Comparison of ENCODE assay signal across 27 cellular contexts in genomic region chr13:113464476-113464875, GRCh38.
"Had no signal": no experiment of that assay in that cellular context is flagged by ENCODE, and none has a peak within 500 bp of the region (broad histone marks: within the 10 kb centered on the region; RNA-seq: fewer than 3 reads in every experiment).

No MANE protein-coding gene starts in this region.

- H3K4me3 Mint-ChIP-seq: activated CD4-positive, alpha-beta memory T cell treated with anti-CD3 and anti-CD28 coated beads, Interleukin-2, amount 10 ng/mL, durations not matched to agents 7 days and 5 days; activated CD4-positive, alpha-beta T cell treated with anti-CD3 and anti-CD28 coated beads, Interleukin-2, amount 10 ng/mL, durations not matched to agents 24 days and 14 days; activated CD8-positive, alpha-beta memory T cell treated with anti-CD3 and anti-CD28 coated beads, Interleukin-2, amount 10 ng/mL, durations not matched to agents 7 days and 5 days; activated naive CD8-positive, alpha-beta T cell; brain; mesothelial cell of epicardium; naive B cell; neural progenitor cell had no signal

- H3K27ac Mint-ChIP-seq: activated CD4-positive, alpha-beta memory T cell treated with anti-CD3 and anti-CD28 coated beads, Interleukin-2, amount 10 ng/mL, durations not matched to agents 7 days and 5 days; activated CD4-positive, alpha-beta T cell treated with anti-CD3 and anti-CD28 coated beads, Interleukin-2, amount 10 ng/mL, durations not matched to agents 24 days and 14 days; activated naive CD8-positive, alpha-beta T cell; mesothelial cell of epicardium; neural progenitor cell had no signal

- ATAC-seq: activated CD8-positive, alpha-beta memory T cell treated with anti-CD3 and anti-CD28 coated beads, Interleukin-2, amount 10 ng/mL, durations not matched to agents 7 days and 5 days; esophagus mucosa; heart left ventricle; left colon; right cardiac atrium had no signal

- DNase-seq: activated CD4-positive, alpha-beta memory T cell treated with anti-CD3 and anti-CD28 coated beads, Interleukin-2, amount 10 ng/mL, durations not matched to agents 7 days and 5 days; activated CD4-positive, alpha-beta T cell treated with anti-CD3 and anti-CD28 coated beads, Interleukin-2, amount 10 ng/mL, durations not matched to agents 24 days and 14 days; activated CD4-positive, CD25-positive, alpha-beta regulatory T cell treated with anti-CD3 and anti-CD28 coated beads, Interleukin-2, amount 50 U/mL, for 72 hours; activated CD8-positive, alpha-beta memory T cell treated with anti-CD3 and anti-CD28 coated beads, Interleukin-2, amount 10 ng/mL, durations not matched to agents 7 days and 5 days; activated effector memory CD4-positive, alpha-beta T cell treated with Interleukin-2 at 50 U/mL for 16 hours; activated naive CD4-positive, alpha-beta T cell treated with Interleukin-2 at 50 U/mL for 16 hours; activated T-cell treated with anti-CD3 and anti-CD28 coated beads, Interleukin-2, amount 50 U/mL, for 48 hours; dorsolateral prefrontal cortex; foreskin fibroblast; heart left ventricle; hypothalamus; immature natural killer cell; kidney; left colon; mammary epithelial cell; naive B cell; occipital lobe; right cardiac atrium; spleen; stimulated activated naive CD4-positive, alpha-beta T cell treated with Interleukin-2 at 50 U/mL for 16 hours; T-helper 9 cell; transverse colon had no signal

- H3K27me3 Mint-ChIP-seq: activated CD4-positive, alpha-beta memory T cell treated with anti-CD3 and anti-CD28 coated beads, Interleukin-2, amount 10 ng/mL, durations not matched to agents 7 days and 5 days; activated CD4-positive, alpha-beta T cell treated with anti-CD3 and anti-CD28 coated beads, Interleukin-2, amount 10 ng/mL, durations not matched to agents 24 days and 14 days; activated CD8-positive, alpha-beta memory T cell treated with anti-CD3 and anti-CD28 coated beads, Interleukin-2, amount 10 ng/mL, durations not matched to agents 7 days and 5 days; activated naive CD8-positive, alpha-beta T cell; brain; naive B cell had no signal

- H3K9me3 Mint-ChIP-seq: activated CD4-positive, alpha-beta memory T cell treated with anti-CD3 and anti-CD28 coated beads, Interleukin-2, amount 10 ng/mL, durations not matched to agents 7 days and 5 days; activated CD4-positive, alpha-beta T cell treated with anti-CD3 and anti-CD28 coated beads, Interleukin-2, amount 10 ng/mL, durations not matched to agents 24 days and 14 days; brain; immature natural killer cell; mesothelial cell of epicardium; naive B cell; neural progenitor cell had no signal
